13 cellular contexts compared by ENCODE assay signal in genomic region chr6:26089272-26089671, GRCh38. TPM values are rescaled to one million over a fixed set of nuclear protein-coding genes. Genes with fewer than 3 reads are reported as not detected.
DNase-seq lines count a peak whose midpoint lies in the region; ATAC-seq and TF ChIP-seq lines count a peak whose summit lies in the region.
"Had no signal": no experiment of that assay in that cellular context is flagged by ENCODE, and none has a peak within 500 bp of the region (broad histone marks: within the 10 kb centered on the region; RNA-seq: fewer than 3 reads in every experiment).

No MANE protein-coding gene starts in this region.

- no peak for DNase-seq in activated CD8-positive, alpha-beta memory T cell treated with anti-CD3 and anti-CD28 coated beads, Interleukin-2, amount 10 ng/mL, durations not matched to agents 7 days and 5 days
- no peak for DNase-seq in activated CD8-positive, alpha-beta memory T cell treated with anti-CD3 and anti-CD28 coated beads, Interleukin-2, amount 50 U/mL, for 4 hours
- DNase-seq in fibroblast of peridontal ligament (ENCODE audit: extremely low read depth) (peak; percentile 11), DMS79 (lab: John Stamatoyannopoulos, UW) (no peak), HuH-7 (ENCODE audit: low spot score) (no peak)
- DNase-seq in stimulated activated CD4-positive, alpha-beta T cell treated with anti-CD3 and anti-CD28 coated beads, Interleukin-12 subunit alpha, Interleukin-12 subunit beta, amount 100 ng/mL, for 4 hours = no peak
- DNase-seq: amniotic stem cell; CD4-positive, CD25-positive, alpha-beta regulatory T cell; DND-41; NCI-H748 treated with DMSO at 0.1 percent for 48 hours; stimulated activated CD4-positive, alpha-beta T cell treated with anti-CD3 and anti-CD28 coated beads, Interleukin-4, amount 100 ng/mL, for 24 hours had no signal

- ATAC-seq in activated CD8-positive, alpha-beta memory T cell treated with anti-CD3 and anti-CD28 coated beads, Interleukin-2, amount 10 ng/mL, durations not matched to agents 7 days and 5 days = no peak
- no peak for ATAC-seq in GM21423 (IDR thresholded peaks at IDR 0.05; ENCODE audit: unreplicated experiment)

- no peaks in the 10 kb centered on the region for H3K9me3 Mint-ChIP-seq in activated CD8-positive, alpha-beta memory T cell treated with anti-CD3 and anti-CD28 coated beads, Interleukin-2, amount 10 ng/mL, durations not matched to agents 7 days and 5 days (ENCODE audit: low read depth)
- no peaks in the 10 kb centered on the region for H3K9me3 Mint-ChIP-seq in nephron
- H3K9me3 Mint-ChIP-seq: CD4-positive, CD25-positive, alpha-beta regulatory T cell had no signal

- peaks cover 3% of the 10 kb centered on the region for H3K36me3 Mint-ChIP-seq in activated CD8-positive, alpha-beta memory T cell treated with anti-CD3 and anti-CD28 coated beads, Interleukin-2, amount 10 ng/mL, durations not matched to agents 7 days and 5 days
- H3K36me3 Mint-ChIP-seq in nephron (ENCODE audit: low read depth) = no peaks in the 10 kb centered on the region

- H3K27me3 Mint-ChIP-seq in activated CD8-positive, alpha-beta memory T cell treated with anti-CD3 and anti-CD28 coated beads, Interleukin-2, amount 10 ng/mL, durations not matched to agents 7 days and 5 days = peaks cover 7% of the 10 kb centered on the region
- no peaks in the 10 kb centered on the region for H3K27me3 Mint-ChIP-seq in nephron (ENCODE audit: low read depth)
- H3K27me3 Mint-ChIP-seq: CD4-positive, CD25-positive, alpha-beta regulatory T cell had no signal

- peaks cover 40% of the 10 kb centered on the region for H3K4me1 Mint-ChIP-seq in activated CD8-positive, alpha-beta memory T cell treated with anti-CD3 and anti-CD28 coated beads, Interleukin-2, amount 10 ng/mL, durations not matched to agents 7 days and 5 days
- peaks cover 21% of the 10 kb centered on the region for H3K4me1 Mint-ChIP-seq in nephron

- TF ChIP-seq CTCF in nephron (IDR thresholded peaks at IDR 0.05; ENCODE audit: unreplicated experiment in 3 of 3) = no peak

- peak overlapping the region; percentile 20 for H3K27ac Mint-ChIP-seq in activated CD8-positive, alpha-beta memory T cell treated with anti-CD3 and anti-CD28 coated beads, Interleukin-2, amount 10 ng/mL, durations not matched to agents 7 days and 5 days
- H3K27ac Mint-ChIP-seq in nephron = peak overlapping the region; percentile 84 to 96 (median 87)

- no peak overlapping the region for H3K4me3 Mint-ChIP-seq in activated CD8-positive, alpha-beta memory T cell treated with anti-CD3 and anti-CD28 coated beads, Interleukin-2, amount 10 ng/mL, durations not matched to agents 7 days and 5 days
- no peak overlapping the region for H3K4me3 Mint-ChIP-seq in nephron

- CTCF ChIA-PET in activated CD8-positive, alpha-beta memory T cell treated with anti-CD3 and anti-CD28 coated beads, Interleukin-2, amount 10 ng/mL, durations not matched to agents 7 days and 5 days (lab: Charles Lee) = interaction anchor here (4.9 to 19.9 kb wide), 2 partner anchors 8 to 24 kb away, joined by 52 to 566 read pairs; a partner anchor contains a TSS

RNA-seq across cellular contexts. Expression of gene HFE, which starts 2.0 kb away (rescaled TPM):
- total RNA-seq in activated CD8-positive, alpha-beta memory T cell treated with anti-CD3 and anti-CD28 coated beads, Interleukin-2, amount 10 ng/mL, durations not matched to agents 7 days and 5 days = 1 to 10 TPM; 1.6 to 3.4 TPM
